In genomic region chr14:39382463-39382862, GRCh38 we compare ENCODE assay signal across 20 cellular contexts. TPM values are rescaled to one million over a fixed set of nuclear protein-coding genes. Genes with fewer than 3 reads are reported as not detected.
DNase-seq lines count a peak whose midpoint lies in the region; ATAC-seq, FAIRE-seq and TF ChIP-seq lines count a peak whose summit lies in the region.
"Had no signal": no experiment of that assay in that cellular context is flagged by ENCODE, and none has a peak within 500 bp of the region (broad histone marks: within the 10 kb centered on the region; RNA-seq: fewer than 3 reads in every experiment).

No MANE protein-coding gene starts in this region.

- peaks cover 18 to 23% of the 10 kb centered on the region in 2 donors for H3K4me1 ChIP-seq in adrenal gland (replicated peaks in 1 of 2)
- no peaks in the 10 kb centered on the region for H3K4me1 ChIP-seq in hepatocyte (ENCODE audit: insufficient read depth)
- H3K4me1 ChIP-seq: HAP-1 had no signal

- H3K9me3 ChIP-seq in adrenal gland (replicated peaks in 1 of 3), result no peaks in the 10 kb centered on the region
- H3K9me3 ChIP-seq in hepatocyte (ENCODE audit: low read depth), result no peaks in the 10 kb centered on the region
- no peaks in the 10 kb centered on the region for H3K9me3 ChIP-seq in T-helper 17 cell (ENCODE audit: control insufficient read depth, low read length, poor library complexity, severe bottlenecking)
- H3K9me3 ChIP-seq: BLaER1, Caco-2, HAP-1 had no signal

- FAIRE-seq in GM12891 (lab: Jason Lieb, UNC), result no peak
- FAIRE-seq: GM12878, H54 had no signal

- in situ Hi-C loops in ACHN (cut with HindIII; ENCODE audit: low pct_ligation_motif_present, low pct_unique_long_range_greater_than_20kb, low sequenced_read_pairs), result no loop called here

- TF ChIP-seq CTCF in adrenal gland (IDR thresholded peaks at IDR 0.05), result no peak
- TF ChIP-seq CTCF in hepatocyte (IDR thresholded peaks at IDR 0.05; ENCODE audit: poor library complexity), result no peak
- TF ChIP-seq CTCF in progenitor cell of endocrine pancreas (IDR thresholded peaks at IDR 0.05; ENCODE audit: unreplicated experiment), result no peak

- no peak for ATAC-seq in T-helper 17 cell

- H3K4me2 ChIP-seq in hepatocyte, result no peak overlapping the region

- H3K27me3 Mint-ChIP-seq in progenitor cell of endocrine pancreas (no peaks in the 10 kb centered on the region), T-helper 17 cell (no peaks in the 10 kb centered on the region)
- H3K27me3 Mint-ChIP-seq: B cell; CD4-positive, CD25-positive, alpha-beta regulatory T cell had no signal

- no peaks in the 10 kb centered on the region for H3K9me3 Mint-ChIP-seq in progenitor cell of endocrine pancreas (ENCODE audit: low read depth)
- H3K9me3 Mint-ChIP-seq: CD8-positive, alpha-beta T cell; HFFc6 had no signal

- H3K4me3 ChIP-seq in adrenal gland (no peak overlapping the region), hepatocyte (no peak overlapping the region)
- H3K4me3 ChIP-seq: BLaER1, GM12878, HAP-1 had no signal

- no peak overlapping the region for H2AFZ ChIP-seq in hepatocyte

- 58 to 70% (median 61%) methylated on average over 3 of the region's 3 CpGs for WGBS in adrenal gland, 4 donors
- 66% methylated on average over 3 of the region's 3 CpGs for WGBS in hepatocyte (ENCODE audit: low lambda C conversion rate, missing lambda C conversion rate)

- no peaks in the 10 kb centered on the region for H3K9me2 ChIP-seq in hepatocyte (replicated peaks; ENCODE audit: insufficient read depth)

- no peaks in the 10 kb centered on the region for H3K36me3 ChIP-seq in adrenal gland (replicated peaks in 1 of 2)
- H3K36me3 ChIP-seq in hepatocyte (replicated peaks; ENCODE audit: insufficient read depth, low read depth), result no peaks in the 10 kb centered on the region
- H3K36me3 ChIP-seq: HAP-1 had no signal

- intact Hi-C loops in adrenal gland (cut with DNase I), result no loop called here

- no peak for TF ChIP-seq POLR2A in adrenal gland (IDR thresholded peaks at IDR 0.05)
- no peak for TF ChIP-seq POLR2A in GM12891 (IDR thresholded peaks at IDR 0.05; ENCODE audit: low read depth, low read length)

- no peaks in the 10 kb centered on the region for H3K27me3 ChIP-seq in adrenal gland
- H3K27me3 ChIP-seq in hepatocyte, result no peaks in the 10 kb centered on the region
- H3K27me3 ChIP-seq: BLaER1 had no signal

- H3K36me3 Mint-ChIP-seq in progenitor cell of endocrine pancreas (ENCODE audit: insufficient read depth), result peaks cover 3% of the 10 kb centered on the region
- no peaks in the 10 kb centered on the region for H3K36me3 Mint-ChIP-seq in T-helper 17 cell (ENCODE audit: low read depth)

- H4K20me1 ChIP-seq in hepatocyte (ENCODE audit: insufficient read depth, poor library complexity, severe bottlenecking), result no peaks in the 10 kb centered on the region
- H4K20me1 ChIP-seq: BLaER1 had no signal

- peak overlapping the region in 4 of 5 donors; percentile 57 to 81 (median 66) for H3K27ac ChIP-seq in adrenal gland
- peak overlapping the region; percentile 20 for H3K27ac ChIP-seq in hepatocyte
- H3K27ac ChIP-seq: BLaER1, C4-2B had no signal

- peaks cover 10% of the 10 kb centered on the region for H3K4me1 Mint-ChIP-seq in progenitor cell of endocrine pancreas (ENCODE audit: low read depth)
- peaks cover 16% of the 10 kb centered on the region for H3K4me1 Mint-ChIP-seq in T-helper 17 cell
- H3K4me1 Mint-ChIP-seq: B cell had no signal

- H3K4me3 Mint-ChIP-seq in progenitor cell of endocrine pancreas (ENCODE audit: low read depth) (no peak overlapping the region), T-helper 17 cell (no peak overlapping the region)
- H3K4me3 Mint-ChIP-seq: B cell; CD8-positive, alpha-beta T cell; HFFc6 had no signal

- DNase-seq in NCI-H2227 (lab: John Stamatoyannopoulos, UW; ENCODE audit: unreplicated experiment) (peak; percentile 66), adrenal gland (no peak), hepatocyte (ENCODE audit: low spot score) (no peak), progenitor cell of endocrine pancreas (ENCODE audit: low spot score, unreplicated experiment) (no peak), ACHN (no peak), GM12891 (ENCODE audit: insufficient read length, low spot score) (no peak), T-helper 17 cell (no peak)
- DNase-seq: Caco-2; CD8-positive, alpha-beta T cell; DMS153; DND-41; GOT3; HFFc6 had no signal

- no peaks in the 10 kb centered on the region for H3K79me2 ChIP-seq in hepatocyte

- peak overlapping the region; percentile 6 for H3K27ac Mint-ChIP-seq in progenitor cell of endocrine pancreas
- H3K27ac Mint-ChIP-seq in T-helper 17 cell, result no peak overlapping the region
- H3K27ac Mint-ChIP-seq: B cell; CD8-positive, alpha-beta T cell; HFFc6 had no signal

TF ChIP-seq in GM12891, 5 proteins besides CTCF, POLR2A, EP300 and RAD21:
- TF ChIP-seq TAF1 (IDR thresholded peaks at IDR 0.05; ENCODE audit: low read depth, low read length) (no peak), SPI1 (IDR thresholded peaks at IDR 0.05; ENCODE audit: low read depth, low read length) (no peak), POU2F2 (IDR thresholded peaks at IDR 0.05; ENCODE audit: low read depth, low read length) (no peak), PAX5 (IDR thresholded peaks at IDR 0.05; ENCODE audit: insufficient read depth, low read length, severe bottlenecking) (no peak), POLR2AphosphoS5 (IDR thresholded peaks at IDR 0.05; ENCODE audit: low read depth, low read length) (no peak)

RNA-seq across cellular contexts. Expression of gene FBXO33, which starts 49.8 kb away (rescaled TPM):
- total RNA-seq in adrenal gland (10 to 100 TPM; 13.5 to 23.2 (median 21.4) TPM), hepatocyte (14.5 and 19.4 TPM in 2 replicates), progenitor cell of endocrine pancreas (11.7 and 13.6 TPM in 2 replicates), T-helper 17 cell (10 to 100 TPM; 47.8 to 59.1 TPM)
- polyA plus RNA-seq in adrenal gland (10 to 100 TPM in 1 of 3 donors, 1 to 10 TPM in 2; 6.0 to 14.7 (median 8.3) TPM), hepatocyte (8.9 and 12.0 TPM in 2 replicates)
- 11.2 TPM for polyA plus RNA-seq in GM12891 (2012; ENCODE audit: low read depth, missing spikeins)
